ENCODE assay signal across 36 cellular contexts in genomic region chr5:170377027-170377426, GRCh38. TPM values are rescaled to one million over a fixed set of nuclear protein-coding genes. Genes with fewer than 3 reads are reported as not detected.
DNase-seq lines count a peak whose midpoint lies in the region; ATAC-seq and TF ChIP-seq lines count a peak whose summit lies in the region.
"Had no signal": no experiment of that assay in that cellular context is flagged by ENCODE, and none has a peak within 500 bp of the region (broad histone marks: within the 10 kb centered on the region; RNA-seq: fewer than 3 reads in every experiment).

No MANE protein-coding gene starts in this region.

- H3K4me1 Mint-ChIP-seq in H9: peaks cover 3 to 7% of the 10 kb centered on the region in 2 experiments; a peak in 3 of 4 replicates
- H3K4me1 Mint-ChIP-seq: B cell; CD4-positive, alpha-beta memory T cell; CD4-positive, CD25-positive, alpha-beta regulatory T cell; CD8-positive, alpha-beta memory T cell had no signal

- H3K23ac ChIP-seq in H9 (ENCODE audit: insufficient read length, low read depth, low read length) (no peak overlapping the region), neuronal stem cell (ENCODE audit: low read depth, low read length, poor library complexity) (no peak overlapping the region)

- no peak for TF ChIP-seq CTCF in H9 (conservative IDR thresholded peaks at IDR 0.05)
- TF ChIP-seq CTCF in sigmoid colon (IDR thresholded peaks at IDR 0.05): no peak
- TF ChIP-seq CTCF in GM13977 (IDR thresholded peaks at IDR 0.05; ENCODE audit: extremely low read depth, insufficient read depth, missing control alignments): no peak

- H3K79me1 ChIP-seq in H9 (ENCODE audit: insufficient read depth, low read depth, low read length, poor library complexity, severe bottlenecking) (no peaks in the 10 kb centered on the region), neuronal stem cell (ENCODE audit: low read depth, low read length) (no peaks in the 10 kb centered on the region)

- H3K23me2 ChIP-seq in H9 (ENCODE audit: insufficient read length, low read depth, low read length, poor library complexity, severe bottlenecking): no peaks in the 10 kb centered on the region

- no peak overlapping the region for H4K5ac ChIP-seq in H9 (ENCODE audit: insufficient read length, low read depth, low read length)

- no peak for TF ChIP-seq EP300 in sigmoid colon (IDR thresholded peaks at IDR 0.05)

- H3K27ac Mint-ChIP-seq in H9: no peak overlapping the region
- H3K27ac Mint-ChIP-seq: B cell; CD4-positive, alpha-beta T cell; CD8-positive, alpha-beta memory T cell; CD8-positive, alpha-beta T cell had no signal

- no peak overlapping the region for H3K56ac ChIP-seq in H9 (ENCODE audit: insufficient read length, low read depth, low read length)

- H3K14ac ChIP-seq in H9 (ENCODE audit: insufficient read depth, low read length) (no peak overlapping the region), neuronal stem cell (ENCODE audit: low read length) (no peak overlapping the region)

- no peak overlapping the region for H3K4me3 ChIP-seq in neuronal stem cell (ENCODE audit: low read length in 2 of 2)
- no peak overlapping the region for H3K4me3 ChIP-seq in sigmoid colon
- H3K4me3 ChIP-seq: A549; BLaER1; BLaER1 treated with 17β-estradiol and CSF1 and Interleukin-3, amounts not matched to agents 10 nM and 100 nM had no signal

- no peak for TF ChIP-seq POLR2A in sigmoid colon (IDR thresholded peaks at IDR 0.05)

- no peak overlapping the region for H4K8ac ChIP-seq in H9 (replicated peaks; ENCODE audit: insufficient read length, low read depth, low read length)
- no peak overlapping the region for H4K8ac ChIP-seq in neuronal stem cell (ENCODE audit: low read depth, low read length)

- no peak overlapping the region for H3K4ac ChIP-seq in H9 (ENCODE audit: low read depth, low read length)
- no peak overlapping the region for H3K4ac ChIP-seq in neuronal stem cell (ENCODE audit: low read length)

- H2BK5ac ChIP-seq in H9 (ENCODE audit: insufficient read length, low read length): no peak overlapping the region
- no peak overlapping the region for H2BK5ac ChIP-seq in neuronal stem cell (ENCODE audit: low read length)

- H2BK12ac ChIP-seq in H9 (ENCODE audit: insufficient read length, low read depth, low read length): peak overlapping the region; percentile 30
- H2BK12ac ChIP-seq in neuronal stem cell (ENCODE audit: low read length): no peak overlapping the region

- H3K36me3 Mint-ChIP-seq in H9 (ENCODE audit: insufficient read depth in 1 of 3, low read depth in 3 of 3): peaks cover 0 to 11% (median 0%) of the 10 kb centered on the region in 3 experiments; a peak in 4 of 7 replicates
- H3K36me3 Mint-ChIP-seq: CD4-positive, alpha-beta memory T cell; CD4-positive, CD25-positive, alpha-beta regulatory T cell; CD8-positive, alpha-beta memory T cell; CD8-positive, alpha-beta T cell had no signal

- H2BK15ac ChIP-seq in H9 (ENCODE audit: low read depth, low read length): no peak overlapping the region
- peak overlapping the region; percentile 81 for H2BK15ac ChIP-seq in neuronal stem cell (ENCODE audit: low read length)

- H3K18ac ChIP-seq in H9 (ENCODE audit: insufficient read length, low read depth, low read length) (no peak overlapping the region), neuronal stem cell (ENCODE audit: low read length) (no peak overlapping the region)

- H2AFZ ChIP-seq in H9 (ENCODE audit: low read length): no peak overlapping the region
- H2AFZ ChIP-seq in neuronal stem cell (ENCODE audit: low read length): no peak overlapping the region

- H4K91ac ChIP-seq in H9 (ENCODE audit: insufficient read length, low read depth, low read length): no peak overlapping the region
- H4K91ac ChIP-seq in neuronal stem cell (ENCODE audit: low read depth, low read length, poor library complexity): no peak overlapping the region

- peaks cover 4% of the 10 kb centered on the region for H3K27me3 Mint-ChIP-seq in H9 (ENCODE audit: low read depth)
- H3K27me3 Mint-ChIP-seq: CD4-positive, alpha-beta T cell had no signal

- H3K4me3 Mint-ChIP-seq in H9: no peak overlapping the region
- H3K4me3 Mint-ChIP-seq: B cell; CD14-positive monocyte; CD4-positive, alpha-beta memory T cell; CD4-positive, alpha-beta T cell; CD4-positive, CD25-positive, alpha-beta regulatory T cell; CD8-positive, alpha-beta memory T cell; CD8-positive, alpha-beta T cell had no signal

- DNase-seq in H9 (no peak), neuronal stem cell (ENCODE audit: low spot score) (no peak), sigmoid colon (peak; percentile 61), CD1c-positive myeloid dendritic cell (ENCODE audit: extremely low spot score) (no peak), GM13977 (ENCODE audit: low spot score) (no peak)
- DNase-seq: 8988T; ACHN; AML-193; BE2C; C1 segment of cervical spinal cord; Caco-2; Calu3; CD4-positive, alpha-beta memory T cell; CD4-positive, alpha-beta T cell; CD4-positive, CD25-positive, alpha-beta regulatory T cell; CD8-positive, alpha-beta memory T cell; CD8-positive, alpha-beta T cell; COR-L47; DMS 273 treated with DMSO at 0.1 percent for 48 hours; DMS153; DMS53; DMS79; DMS79 treated with DMSO at 0.1 percent for 48 hours; DND-41; EL had no signal

- in situ Hi-C loops in GM13977 (cut with MboI; ENCODE audit: low pct_unique_long_range_greater_than_20kb, low sequenced_read_pairs, unreplicated experiment): no loop called here

- H3T11ph ChIP-seq in H9 (ENCODE audit: low read length): no peak overlapping the region

- H3K9me3 ChIP-seq in H9 (ENCODE audit: control insufficient read depth, low read depth, low read length) (no peaks in the 10 kb centered on the region), neuronal stem cell (replicated peaks in 1 of 2; ENCODE audit: control insufficient read depth in 2 of 2, insufficient read depth in 1 of 2, low read depth in 1 of 2, low read length in 2 of 2) (no peaks in the 10 kb centered on the region), sigmoid colon (no peaks in the 10 kb centered on the region)
- H3K9me3 ChIP-seq: A549, BE2C, BLaER1, Caco-2 had no signal

- no peak overlapping the region for H3K9ac ChIP-seq in H9 (ENCODE audit: extremely low read depth, insufficient read length, low read length)
- H3K9ac ChIP-seq in neuronal stem cell (ENCODE audit: low read depth, low read length, poor library complexity): no peak overlapping the region
- H3K9ac ChIP-seq: BLaER1; BLaER1 treated with 17β-estradiol and CSF1 and Interleukin-3, amounts not matched to agents 10 nM and 100 nM had no signal

- no CpG with 5 or more reads among the region's 11 CpGs for WGBS in H9 (ENCODE audit: extremely low coverage, insufficient read length, low lambda C conversion rate)
- no CpG with 5 or more reads among the region's 11 CpGs for WGBS in neuronal stem cell (ENCODE audit: extremely low coverage in 2 of 2, insufficient read length in 2 of 2, insufficient replicate concordance in 1 of 2), 2 donors
- WGBS in sigmoid colon, 2 donors: 91 to 94% methylated on average over 11 of the region's 11 CpGs

- no peak overlapping the region for H2AK5ac ChIP-seq in H9 (ENCODE audit: insufficient read length, low read length)
- H2AK5ac ChIP-seq in neuronal stem cell (ENCODE audit: low read depth, low read length): peak overlapping the region; percentile 38

- no peak overlapping the region for H3K27ac ChIP-seq in H9 (ENCODE audit: insufficient read length, low read depth, low read length)
- no peak overlapping the region for H3K27ac ChIP-seq in neuronal stem cell (replicated peaks; ENCODE audit: low read length)
- no peak overlapping the region for H3K27ac ChIP-seq in sigmoid colon
- H3K27ac ChIP-seq: 22Rv1; A549; BLaER1; BLaER1 treated with 17β-estradiol and CSF1 and Interleukin-3, amounts not matched to agents 10 nM and 100 nM; C4-2B had no signal

- H3K36me3 ChIP-seq in neuronal stem cell (replicated peaks in 1 of 2; ENCODE audit: control insufficient read depth in 2 of 2, insufficient read depth in 2 of 2, low read length in 2 of 2) (no peaks in the 10 kb centered on the region), sigmoid colon (peaks cover 0 to 31% (median 18%) of the 10 kb centered on the region in 4 donors)
- H3K36me3 ChIP-seq: BE2C had no signal

- H3K79me2 ChIP-seq in H9 (ENCODE audit: insufficient read depth, low read length): no peaks in the 10 kb centered on the region

- no peak for ATAC-seq in GM19397 (IDR thresholded peaks at IDR 0.05; ENCODE audit: unreplicated experiment)
- ATAC-seq: A549; CD8-positive, alpha-beta T cell had no signal

- no peak overlapping the region for H3K4me2 ChIP-seq in H9 (ENCODE audit: insufficient read depth, insufficient read length, low read length)
- H3K4me2 ChIP-seq in neuronal stem cell (ENCODE audit: insufficient read depth, low read length, poor library complexity, severe bottlenecking): no peak overlapping the region
- H3K4me2 ChIP-seq: A549; BLaER1; BLaER1 treated with 17β-estradiol and CSF1 and Interleukin-3, amounts not matched to agents 10 nM and 100 nM had no signal

- no peaks in the 10 kb centered on the region for H3K4me1 ChIP-seq in H9 (ENCODE audit: insufficient read depth, low read length)
- peaks cover 0 to 1% of the 10 kb centered on the region in 2 donors for H3K4me1 ChIP-seq in neuronal stem cell (ENCODE audit: control insufficient read depth in 2 of 2, insufficient read depth in 1 of 2, low read depth in 1 of 2, low read length in 2 of 2)
- H3K4me1 ChIP-seq in sigmoid colon: peaks cover 0 to 37% (median 27%) of the 10 kb centered on the region in 4 donors
- H3K4me1 ChIP-seq: A549, BE2C, BLaER1, Caco-2 had no signal

- intact Hi-C loops in sigmoid colon (cut with DNase I): no loop called here

- H4K20me1 ChIP-seq in H9 (ENCODE audit: control insufficient read depth, insufficient read depth, insufficient read length): no peaks in the 10 kb centered on the region
- H4K20me1 ChIP-seq: BLaER1 had no signal

- no peaks in the 10 kb centered on the region for H3K27me3 ChIP-seq in H9 (ENCODE audit: insufficient read depth, low read length)
- no peaks in the 10 kb centered on the region for H3K27me3 ChIP-seq in neuronal stem cell (ENCODE audit: control insufficient read depth in 3 of 3, insufficient read depth in 3 of 3, low read depth in 1 of 3, low read length in 3 of 3)
- no peaks in the 10 kb centered on the region for H3K27me3 ChIP-seq in sigmoid colon
- H3K27me3 ChIP-seq: BE2C; BLaER1; BLaER1 treated with 17β-estradiol and CSF1 and Interleukin-3, amounts not matched to agents 10 nM and 100 nM had no signal

- no peak overlapping the region for H2BK120ac ChIP-seq in H9 (ENCODE audit: low read depth, low read length, poor library complexity, severe bottlenecking)
- no peak overlapping the region for H2BK120ac ChIP-seq in neuronal stem cell (ENCODE audit: low read depth, low read length)

- peaks cover 5 to 7% of the 10 kb centered on the region in 2 experiments; a peak in 2 of 5 replicates for H3K9me3 Mint-ChIP-seq in H9
- H3K9me3 Mint-ChIP-seq: CD4-positive, alpha-beta T cell; CD4-positive, CD25-positive, alpha-beta regulatory T cell; CD8-positive, alpha-beta T cell had no signal

- H2BK20ac ChIP-seq in H9 (ENCODE audit: low read depth, low read length, poor library complexity, severe bottlenecking): no peak overlapping the region

RNA-seq across cellular contexts. Expression of gene KCNMB1, which starts 12.1 kb away (rescaled TPM):
- total RNA-seq in H9 (2021) (0.22 and 0.28 TPM in 2 replicates), sigmoid colon (10 to 100 TPM; 38.6 to 59.8 (median 44.6) TPM)
- polyA plus RNA-seq in neuronal stem cell (2013, experiment 1 of 2): 0.10 TPM
- polyA plus RNA-seq in neuronal stem cell (2013, experiment 2 of 2): 0.07 TPM
- polyA plus RNA-seq in sigmoid colon: 1 to 10 TPM in 2 of 3 donors, under 1 TPM in 1; 0.46 to 6.8 (median 1.2) TPM
- total RNA-seq: A172; A673; B cell; Caco-2; Calu3; CD4-positive, alpha-beta memory T cell; CD8-positive, alpha-beta memory T cell; CD8-positive, alpha-beta T cell had no signal
- polyA plus RNA-seq: A549; AG04450; CD4-positive, alpha-beta memory T cell; CD8-positive, alpha-beta memory T cell had no signal

Comparison
In these comparisons a context has a peak if more than half of its experiments do, and no peak if none do; other contexts are left out.
1. RNA of gene KCNMB1, which starts 12.1 kb away (total RNA-seq): 38.6 to 59.8 TPM in sigmoid colon; 0.22 to 0.28 TPM in H9; every median in the first group is over 10 times any median in the second.